8 cellular contexts compared by ENCODE assay signal in genomic region chr3:171461087-171461917, GRCh38. TPM values are rescaled to one million over a fixed set of nuclear protein-coding genes. Genes with fewer than 3 reads are reported as not detected.
DNase-seq lines count a peak whose midpoint lies in the region; ATAC-seq and TF ChIP-seq lines count a peak whose summit lies in the region.

No MANE protein-coding gene starts in this region.

- H3K9me3 Mint-ChIP-seq in natural killer cell = no peaks in the 10 kb centered on the region

- peaks cover 19 to 52% of the 10 kb centered on the region in 2 donors for H3K4me1 Mint-ChIP-seq in natural killer cell

- DNase-seq in NCI-H1417 (lab: John Stamatoyannopoulos, UW) (peak in 2 of 3 experiments; percentile 53 to 91), NCI-H1417 treated with DMSO at 0.1 percent for 48 hours (lab: John Stamatoyannopoulos, UW) (no peak), HFF-Myc (ENCODE audit: extremely low read depth, low read depth) (no peak), NCI-H1092 (lab: John Stamatoyannopoulos, UW) (peak; percentile 53), erythroblast (lab: John Stamatoyannopoulos, UW) (peak; percentile 69), natural killer cell (no peak), NCI-H146 treated with DMSO at 0.1 percent for 48 hours (lab: John Stamatoyannopoulos, UW; ENCODE audit: unreplicated experiment) (no peak)
- DNase-seq in activated CD4-positive, alpha-beta T cell treated with anti-CD3 and anti-CD28 coated beads, Interleukin-2, amount 50 U/mL, for 1 hour = peak; percentile 38

- TF ChIP-seq POLR2A in erythroblast (IDR thresholded peaks at IDR 0.05; ENCODE audit: low read length) = no peak

- peak overlapping the region; percentile 93 for H3K4me3 Mint-ChIP-seq in natural killer cell

- intact Hi-C loops in natural killer cell (cut with micrococcal nuclease) = loop anchor here (1.0 kb wide), 1 partner anchor 19 kb away; no protein-coding TSS in a partner anchor

- ATAC-seq in natural killer cell = no peak

- peak overlapping the region in 1 of 2 donors; percentile 97 for H3K27ac Mint-ChIP-seq in natural killer cell

- H3K36me3 Mint-ChIP-seq in natural killer cell = no peaks in the 10 kb centered on the region

- TF ChIP-seq CTCF in HFF-Myc (IDR thresholded peaks at IDR 0.05; ENCODE audit: low read depth, low read length, missing control alignments) (no peak), natural killer cell (IDR thresholded peaks at IDR 0.05) (no peak)

- H3K27me3 Mint-ChIP-seq in natural killer cell (ENCODE audit: low read depth in 2 of 2) = no peaks in the 10 kb centered on the region

- H3K4me3 ChIP-seq in HFF-Myc (replicated peaks; ENCODE audit: low read depth, low read length) = peak overlapping the region; percentile 62

RNA-seq across cellular contexts. Expression of gene TNIK, which starts 1.1 kb away (rescaled TPM):
- total RNA-seq in natural killer cell = 100 to 1,000 TPM in 2 of 3 donors, 10 to 100 TPM in 1; 93.7 to 122 (median 119) TPM

Comparison
In these comparisons a context has a peak if more than half of its experiments do, and no peak if none do; other contexts are left out.
1. DNase-seq: peak in NCI-H1417 (2 of 3), NCI-H1092 (single experiment), activated CD4-positive, alpha-beta T cell treated with anti-CD3 and anti-CD28 coated beads, Interleukin-2, amount 50 U/mL, for 1 hour (single experiment) and erythroblast (2 of 2); none in NCI-H1417 treated with DMSO at 0.1 percent for 48 hours (single experiment), HFF-Myc (single experiment), natural killer cell (single experiment) and NCI-H146 treated with DMSO at 0.1 percent for 48 hours (single experiment).